Comparison of ENCODE assay signal across 1 cellular context in the genomic region with DNA sequence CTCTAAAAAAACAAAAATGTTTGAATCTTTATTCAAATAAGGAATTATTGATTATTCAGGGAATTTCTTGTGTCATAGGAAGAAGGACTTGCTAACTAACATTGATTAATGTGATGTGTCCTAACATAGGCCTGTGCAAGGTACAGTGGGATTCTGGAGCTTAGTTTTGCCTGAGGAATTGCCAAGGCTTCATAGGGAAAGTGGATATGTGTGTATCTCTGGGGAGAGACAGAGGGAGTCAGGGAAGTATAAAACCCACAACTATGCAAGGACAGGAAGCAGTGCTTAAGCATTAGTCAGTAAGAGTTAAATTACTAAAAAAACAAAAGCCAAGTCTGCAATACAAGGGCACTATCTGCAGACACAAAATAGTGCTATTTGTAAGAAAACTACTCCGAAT.
A peak's percentile ranks its signal among the peaks of the same experiment; 100 is the strongest.
TF ChIP-seq lines count a peak whose summit lies in the region.

No MANE protein-coding gene starts in this region.

TF ChIP-seq in PFSK-1, 5 proteins besides CTCF, POLR2A, EP300 and RAD21:
- TF ChIP-seq, protein P1, sequence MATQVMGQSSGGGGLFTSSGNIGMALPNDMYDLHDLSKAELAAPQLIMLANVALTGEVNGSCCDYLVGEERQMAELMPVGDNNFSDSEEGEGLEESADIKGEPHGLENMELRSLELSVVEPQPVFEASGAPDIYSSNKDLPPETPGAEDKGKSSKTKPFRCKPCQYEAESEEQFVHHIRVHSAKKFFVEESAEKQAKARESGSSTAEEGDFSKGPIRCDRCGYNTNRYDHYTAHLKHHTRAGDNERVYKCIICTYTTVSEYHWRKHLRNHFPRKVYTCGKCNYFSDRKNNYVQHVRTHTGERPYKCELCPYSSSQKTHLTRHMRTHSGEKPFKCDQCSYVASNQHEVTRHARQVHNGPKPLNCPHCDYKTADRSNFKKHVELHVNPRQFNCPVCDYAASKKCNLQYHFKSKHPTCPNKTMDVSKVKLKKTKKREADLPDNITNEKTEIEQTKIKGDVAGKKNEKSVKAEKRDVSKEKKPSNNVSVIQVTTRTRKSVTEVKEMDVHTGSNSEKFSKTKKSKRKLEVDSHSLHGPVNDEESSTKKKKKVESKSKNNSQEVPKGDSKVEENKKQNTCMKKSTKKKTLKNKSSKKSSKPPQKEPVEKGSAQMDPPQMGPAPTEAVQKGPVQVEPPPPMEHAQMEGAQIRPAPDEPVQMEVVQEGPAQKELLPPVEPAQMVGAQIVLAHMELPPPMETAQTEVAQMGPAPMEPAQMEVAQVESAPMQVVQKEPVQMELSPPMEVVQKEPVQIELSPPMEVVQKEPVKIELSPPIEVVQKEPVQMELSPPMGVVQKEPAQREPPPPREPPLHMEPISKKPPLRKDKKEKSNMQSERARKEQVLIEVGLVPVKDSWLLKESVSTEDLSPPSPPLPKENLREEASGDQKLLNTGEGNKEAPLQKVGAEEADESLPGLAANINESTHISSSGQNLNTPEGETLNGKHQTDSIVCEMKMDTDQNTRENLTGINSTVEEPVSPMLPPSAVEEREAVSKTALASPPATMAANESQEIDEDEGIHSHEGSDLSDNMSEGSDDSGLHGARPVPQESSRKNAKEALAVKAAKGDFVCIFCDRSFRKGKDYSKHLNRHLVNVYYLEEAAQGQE (IDR thresholded peaks at IDR 0.05; ENCODE audit: insufficient read depth in 1 of 2, low read depth in 2 of 2, low read length in 2 of 2), result no peak
- TF ChIP-seq SIN3A (IDR thresholded peaks at IDR 0.05; ENCODE audit: borderline replicate concordance, insufficient read depth, low read length), result 0 out of 2 replicates have a peak, but pooled peaks have one; percentile 19
